Comparison of ENCODE assay signal across 15 cellular contexts in genomic region chr6:158703121-158703839, GRCh38. TPM values are rescaled to one million over a fixed set of nuclear protein-coding genes. Genes with fewer than 3 reads are reported as not detected.
A peak's percentile ranks its signal among the peaks of the same experiment; 100 is the strongest.
DNase-seq lines count a peak whose midpoint lies in the region; ATAC-seq lines count a peak whose summit lies in the region.
"Had no signal": no experiment of that assay in that cellular context is flagged by ENCODE, and none has a peak within 500 bp of the region (broad histone marks: within the 10 kb centered on the region; RNA-seq: fewer than 3 reads in every experiment).

No MANE protein-coding gene starts in this region.

- no peaks in the 10 kb centered on the region for H3K27me3 Mint-ChIP-seq in activated T-cell treated with anti-CD3 and anti-CD28 coated beads, Interleukin-2, amount 50 U/mL, for 24 hours
- no peaks in the 10 kb centered on the region for H3K27me3 Mint-ChIP-seq in activated T-cell treated with anti-CD3 and anti-CD28 coated beads, Interleukin-2, amount 50 U/mL, for 4 hours (ENCODE audit: low read depth)
- no peaks in the 10 kb centered on the region for H3K27me3 Mint-ChIP-seq in stimulated activated naive B cell treated with anti-CD40 and anti-IgM and Interleukin-4, amounts not matched to agents 10 μg/mL and 1 μg/mL and 100 μg/mL, for 72 hours
- H3K27me3 Mint-ChIP-seq: activated CD8-positive, alpha-beta T cell treated with anti-CD3 and anti-CD28 coated beads for 36 hours; activated naive CD4-positive, alpha-beta T cell treated with anti-CD3 and anti-CD28 coated beads, Interleukin-2, amount 50 U/mL, for 24 hours had no signal

- H3K4me1 Mint-ChIP-seq in activated T-cell treated with anti-CD3 and anti-CD28 coated beads, Interleukin-2, amount 50 U/mL, for 24 hours (ENCODE audit: low read depth), result peaks cover 31% of the 10 kb centered on the region
- peaks cover 7% of the 10 kb centered on the region for H3K4me1 Mint-ChIP-seq in activated T-cell treated with anti-CD3 and anti-CD28 coated beads, Interleukin-2, amount 50 U/mL, for 4 hours (ENCODE audit: low read depth)
- peaks cover 16 to 36% of the 10 kb centered on the region in 2 donors for H3K4me1 Mint-ChIP-seq in stimulated activated naive B cell treated with anti-CD40 and anti-IgM and Interleukin-4, amounts not matched to agents 10 μg/mL and 1 μg/mL and 100 μg/mL, for 72 hours

- peaks cover 55% of the 10 kb centered on the region for H3K36me3 Mint-ChIP-seq in activated T-cell treated with anti-CD3 and anti-CD28 coated beads, Interleukin-2, amount 50 U/mL, for 24 hours (ENCODE audit: low read depth)
- H3K36me3 Mint-ChIP-seq in activated T-cell treated with anti-CD3 and anti-CD28 coated beads, Interleukin-2, amount 50 U/mL, for 4 hours (ENCODE audit: insufficient read depth), result peaks cover 6% of the 10 kb centered on the region
- peaks cover 1 to 3% of the 10 kb centered on the region in 2 donors for H3K36me3 Mint-ChIP-seq in stimulated activated naive B cell treated with anti-CD40 and anti-IgM and Interleukin-4, amounts not matched to agents 10 μg/mL and 1 μg/mL and 100 μg/mL, for 72 hours

- H3K4me3 Mint-ChIP-seq in activated T-cell treated with anti-CD3 and anti-CD28 coated beads, Interleukin-2, amount 50 U/mL, for 24 hours, result no peak overlapping the region
- H3K4me3 Mint-ChIP-seq in activated T-cell treated with anti-CD3 and anti-CD28 coated beads, Interleukin-2, amount 50 U/mL, for 4 hours, result no peak overlapping the region
- no peak overlapping the region for H3K4me3 Mint-ChIP-seq in stimulated activated naive B cell treated with anti-CD40 and anti-IgM and Interleukin-4, amounts not matched to agents 10 μg/mL and 1 μg/mL and 100 μg/mL, for 72 hours
- H3K4me3 Mint-ChIP-seq: activated CD8-positive, alpha-beta T cell treated with anti-CD3 and anti-CD28 coated beads for 36 hours; GM23338 had no signal

- H3K27ac Mint-ChIP-seq in activated T-cell treated with anti-CD3 and anti-CD28 coated beads, Interleukin-2, amount 50 U/mL, for 24 hours, result peak overlapping the region; percentile 59
- H3K27ac Mint-ChIP-seq in stimulated activated naive B cell treated with anti-CD40 and anti-IgM and Interleukin-4, amounts not matched to agents 10 μg/mL and 1 μg/mL and 100 μg/mL, for 72 hours, result peak overlapping the region; percentile 65
- H3K27ac Mint-ChIP-seq: activated CD8-positive, alpha-beta T cell treated with anti-CD3 and anti-CD28 coated beads for 36 hours; activated naive CD4-positive, alpha-beta T cell treated with anti-CD3 and anti-CD28 coated beads, Interleukin-2, amount 50 U/mL, for 24 hours; GM23338 had no signal

- ATAC-seq in activated T-cell treated with anti-CD3 and anti-CD28 coated beads, Interleukin-2, amount 50 U/mL, for 4 hours, result no peak
- no peak for ATAC-seq in left lobe of liver
- ATAC-seq in stimulated activated naive B cell treated with anti-CD40 and anti-IgM and Interleukin-4, amounts not matched to agents 10 μg/mL and 1 μg/mL and 100 μg/mL, for 72 hours (replicated peaks), result no peak

- no peaks in the 10 kb centered on the region for H3K9me3 Mint-ChIP-seq in activated T-cell treated with anti-CD3 and anti-CD28 coated beads, Interleukin-2, amount 50 U/mL, for 24 hours
- no peaks in the 10 kb centered on the region for H3K9me3 Mint-ChIP-seq in activated T-cell treated with anti-CD3 and anti-CD28 coated beads, Interleukin-2, amount 50 U/mL, for 4 hours
- H3K9me3 Mint-ChIP-seq in stimulated activated naive B cell treated with anti-CD40 and anti-IgM and Interleukin-4, amounts not matched to agents 10 μg/mL and 1 μg/mL and 100 μg/mL, for 72 hours, result no peaks in the 10 kb centered on the region
- H3K9me3 Mint-ChIP-seq: activated CD8-positive, alpha-beta T cell treated with anti-CD3 and anti-CD28 coated beads for 36 hours; activated naive CD4-positive, alpha-beta T cell treated with anti-CD3 and anti-CD28 coated beads, Interleukin-2, amount 50 U/mL, for 24 hours; GM23338 had no signal

- H3K36me3 ChIP-seq in H7 (replicated peaks; ENCODE audit: control insufficient read depth, insufficient read depth, low read length), result no peaks in the 10 kb centered on the region
- H3K36me3 ChIP-seq: cardiac muscle cell, lower lobe of right lung, suprapubic skin had no signal

- peak; percentile 29 for DNase-seq in activated T-cell treated with anti-CD3 and anti-CD28 coated beads, Interleukin-2, amount 50 U/mL, for 24 hours
- DNase-seq in activated T-cell treated with anti-CD3 and anti-CD28 coated beads, Interleukin-2, amount 50 U/mL, for 4 hours, result no peak
- DNase-seq in cerebellar nuclear complex (lab: John Stamatoyannopoulos, UW), result peak; percentile 6 to 28
- peak; percentile 44 for DNase-seq in left lobe of liver (ENCODE audit: low spot score)
- DNase-seq in stimulated activated naive B cell treated with anti-CD40 and anti-IgM and Interleukin-4, amounts not matched to agents 10 μg/mL and 1 μg/mL and 100 μg/mL, for 72 hours, result no peak
- DNase-seq in stimulated activated CD4-positive, alpha-beta T cell treated with anti-CD3 and anti-CD28 coated beads, Interleukin-4, amount 100 ng/mL, for 1 hour, result no peak
- no peak for DNase-seq in H7
- DNase-seq in glomerular visceral epithelial cell (ENCODE audit: extremely low spot score), result no peak
- DNase-seq: SIG-M5 had no signal

- H3K4me3 ChIP-seq in H7 (ENCODE audit: insufficient read depth, low read depth, low read length), result no peak overlapping the region
- H3K4me3 ChIP-seq: cardiac muscle cell, GM23338 had no signal

- peaks cover 2% of the 10 kb centered on the region; the same call in 1 of the 2 replicates for H3K27me3 ChIP-seq in H7 (ENCODE audit: control insufficient read depth, insufficient read depth, low read length)
- H3K27me3 ChIP-seq: cardiac muscle cell, suprapubic skin had no signal

RNA-seq across cellular contexts. Expression of gene SYTL3, which starts 53.4 kb away (rescaled TPM):
- total RNA-seq in activated T-cell treated with anti-CD3 and anti-CD28 coated beads, Interleukin-2, amount 50 U/mL, for 4 hours, result 10 to 100 TPM; 33.6 to 72.6 (median 38.5) TPM
- total RNA-seq in left lobe of liver, result 0.43 TPM
- 0.74 and 1.2 TPM in 2 replicates for total RNA-seq in H7 (2014; rRNA removed; shearing (Covaris generic))

RNA-seq across cellular contexts. Expression of gene DYNLT1, which starts 58.7 kb away (rescaled TPM):
- 10 to 100 TPM; 57.5 to 67.1 (median 64.9) TPM for total RNA-seq in activated T-cell treated with anti-CD3 and anti-CD28 coated beads, Interleukin-2, amount 50 U/mL, for 4 hours
- total RNA-seq in left lobe of liver, result 29.9 TPM
- 59.9 and 67.6 TPM in 2 replicates for total RNA-seq in H7 (2014; rRNA removed; shearing (Covaris generic))

Comparison
In these comparisons a context has a peak if more than half of its experiments do, and no peak if none do; other contexts are left out.
1. DNase-seq: peak in activated T-cell treated with anti-CD3 and anti-CD28 coated beads, Interleukin-2, amount 50 U/mL, for 24 hours (single experiment), cerebellar nuclear complex (2 of 2) and left lobe of liver (single experiment); none in activated T-cell treated with anti-CD3 and anti-CD28 coated beads, Interleukin-2, amount 50 U/mL, for 4 hours (single experiment), stimulated activated naive B cell treated with anti-CD40 and anti-IgM and Interleukin-4, amounts not matched to agents 10 μg/mL and 1 μg/mL and 100 μg/mL, for 72 hours (single experiment), stimulated activated CD4-positive, alpha-beta T cell treated with anti-CD3 and anti-CD28 coated beads, Interleukin-4, amount 100 ng/mL, for 1 hour (single experiment), H7 (single experiment) and glomerular visceral epithelial cell (single experiment).
2. RNA of gene SYTL3, which starts 53.4 kb away (total RNA-seq): 33.6 to 72.6 TPM in activated T-cell treated with anti-CD3 and anti-CD28 coated beads, Interleukin-2, amount 50 U/mL, for 4 hours; 0.74 to 1.2 TPM in H7 and 0.43 TPM in left lobe of liver (single experiment); every median in the first group is over 10 times any median in the second.